Comparison of ENCODE assay signal across 2 cellular contexts in genomic region chr15:90814193-90814811, GRCh38.
A peak's percentile ranks its signal among the peaks of the same experiment; 100 is the strongest.
TF ChIP-seq lines count a peak whose summit lies in the region.

No MANE protein-coding gene starts in this region.

TF ChIP-seq in GM12878, 131 proteins besides CTCF, POLR2A, EP300 and RAD21:
- no peak for TF ChIP-seq CBX3 (IDR thresholded peaks at IDR 0.05; ENCODE audit: borderline replicate concordance, low read depth)
- TF ChIP-seq REST (IDR thresholded peaks at IDR 0.05; ENCODE audit: low read depth, low read length): no peak
- 0 out of 4 replicates have a peak, but pooled peaks of 1 of the 2 experiments have one; percentile 5 for TF ChIP-seq IKZF2 (IDR thresholded peaks at IDR 0.05)
- 0 out of 2 replicates have a peak, but pooled peaks have one; percentile 19 for TF ChIP-seq TCF12 (IDR thresholded peaks at IDR 0.05; ENCODE audit: low read depth, low read length)
- TF ChIP-seq SPI1 (IDR thresholded peaks at IDR 0.05; ENCODE audit: borderline replicate concordance, insufficient read depth, low read depth, low read length): peak; percentile 43; the same call in 1 of the 2 replicates
TF ChIP-seq in GM12878: peak in this region for 3.

TF ChIP-seq in SK-N-SH, 30 proteins besides CTCF, POLR2A, EP300 and RAD21 (continued from another document):
- TF ChIP-seq USF2 (IDR thresholded peaks at IDR 0.05; ENCODE audit: borderline replicate concordance, low read depth, low read length): no peak
- no peak for TF ChIP-seq SMC3 (IDR thresholded peaks at IDR 0.05; ENCODE audit: low read depth, low read length)
- TF ChIP-seq, protein P1, sequence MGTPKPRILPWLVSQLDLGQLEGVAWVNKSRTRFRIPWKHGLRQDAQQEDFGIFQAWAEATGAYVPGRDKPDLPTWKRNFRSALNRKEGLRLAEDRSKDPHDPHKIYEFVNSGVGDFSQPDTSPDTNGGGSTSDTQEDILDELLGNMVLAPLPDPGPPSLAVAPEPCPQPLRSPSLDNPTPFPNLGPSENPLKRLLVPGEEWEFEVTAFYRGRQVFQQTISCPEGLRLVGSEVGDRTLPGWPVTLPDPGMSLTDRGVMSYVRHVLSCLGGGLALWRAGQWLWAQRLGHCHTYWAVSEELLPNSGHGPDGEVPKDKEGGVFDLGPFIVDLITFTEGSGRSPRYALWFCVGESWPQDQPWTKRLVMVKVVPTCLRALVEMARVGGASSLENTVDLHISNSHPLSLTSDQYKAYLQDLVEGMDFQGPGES (IDR thresholded peaks at IDR 0.05; ENCODE audit: low read depth, low read length): no peak
- no peak for TF ChIP-seq NRF1 (IDR thresholded peaks at IDR 0.05; ENCODE audit: low read depth, low read length)
- no peak for TF ChIP-seq GABPA (IDR thresholded peaks at IDR 0.05; ENCODE audit: low read depth)
- no peak for TF ChIP-seq MAX (IDR thresholded peaks at IDR 0.05; ENCODE audit: low read depth)
- TF ChIP-seq JUND (IDR thresholded peaks at IDR 0.05): no peak
